23 cellular contexts compared by ENCODE assay signal in the genomic region with DNA sequence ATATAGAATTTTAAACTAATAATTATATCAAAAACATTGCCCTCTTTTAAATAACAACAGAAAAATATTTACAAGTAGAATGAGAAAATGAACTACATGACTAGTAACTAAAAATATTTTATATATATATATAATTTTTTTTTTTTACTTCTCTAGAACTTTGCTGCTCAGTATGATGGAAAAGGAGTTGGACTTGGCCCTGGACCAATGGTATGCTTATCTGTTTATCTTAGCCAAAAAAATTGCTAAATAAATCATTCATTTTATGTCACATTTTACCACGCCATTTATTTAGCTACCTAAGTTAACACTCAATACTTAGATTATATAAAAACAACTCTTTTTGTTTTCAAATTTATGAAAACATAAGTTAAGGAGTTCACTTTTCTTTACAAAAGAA. TPM values are rescaled to one million over a fixed set of nuclear protein-coding genes. Genes with fewer than 3 reads are reported as not detected.
DNase-seq lines count a peak whose midpoint lies in the region; ATAC-seq and TF ChIP-seq lines count a peak whose summit lies in the region.
"Had no signal": no experiment of that assay in that cellular context is flagged by ENCODE, and none has a peak within 500 bp of the region (broad histone marks: within the 10 kb centered on the region; RNA-seq: fewer than 3 reads in every experiment).

No MANE protein-coding gene starts in this region.

- H3K4me3 Mint-ChIP-seq in type B pancreatic cell: no peak overlapping the region
- no peak overlapping the region for H3K4me3 Mint-ChIP-seq in CD4-positive, alpha-beta T cell
- H3K4me3 Mint-ChIP-seq: activated CD4-positive, alpha-beta T cell treated with anti-CD3 and anti-CD28 coated beads, Interleukin-2, amount 10 ng/mL, durations not matched to agents 7 days and 5 days; activated CD8-positive, alpha-beta memory T cell treated with anti-CD3 and anti-CD28 coated beads, Interleukin-2, amount 10 ng/mL, durations not matched to agents 7 days and 5 days; effector memory CD8-positive, alpha-beta T cell; immature natural killer cell had no signal

- no peak overlapping the region for H3K27ac Mint-ChIP-seq in type B pancreatic cell
- no peak overlapping the region for H3K27ac Mint-ChIP-seq in CD4-positive, alpha-beta T cell
- H3K27ac Mint-ChIP-seq: activated CD4-positive, alpha-beta T cell treated with anti-CD3 and anti-CD28 coated beads, Interleukin-2, amount 10 ng/mL, durations not matched to agents 7 days and 5 days; activated CD8-positive, alpha-beta memory T cell treated with anti-CD3 and anti-CD28 coated beads, Interleukin-2, amount 10 ng/mL, durations not matched to agents 7 days and 5 days; activated naive CD4-positive, alpha-beta T cell treated with anti-CD3 and anti-CD28 coated beads, Interleukin-2, amount 50 U/mL, for 72 hours; effector memory CD8-positive, alpha-beta T cell; immature natural killer cell had no signal

- no CpG with 5 or more reads among the region's 1 CpG for WGBS in IMR-90 (ENCODE audit: extremely low coverage in 2 of 2, insufficient read length in 1 of 2), 2 experiments
- 41% methylated on average over 1 of the region's 1 CpG for WGBS in esophagus muscularis mucosa
- WGBS in mesenchymal stem cell: 100% methylated on average over 1 of the region's 1 CpG

- H3K9me3 Mint-ChIP-seq in type B pancreatic cell: no peaks in the 10 kb centered on the region
- H3K9me3 Mint-ChIP-seq in CD4-positive, alpha-beta T cell: no peaks in the 10 kb centered on the region
- H3K9me3 Mint-ChIP-seq: activated CD4-positive, alpha-beta T cell treated with anti-CD3 and anti-CD28 coated beads, Interleukin-2, amount 10 ng/mL, durations not matched to agents 7 days and 5 days; activated naive CD4-positive, alpha-beta T cell treated with anti-CD3 and anti-CD28 coated beads, Interleukin-2, amount 50 U/mL, for 72 hours; effector memory CD8-positive, alpha-beta T cell; immature natural killer cell; nephron had no signal

- TF ChIP-seq CTCF in IMR-90 (conservative IDR thresholded peaks at IDR 0.05; ENCODE audit: low read depth, low read length) (no peak), esophagus muscularis mucosa (IDR thresholded peaks at IDR 0.05) (no peak), uterus (IDR thresholded peaks at IDR 0.05) (no peak), type B pancreatic cell (conservative IDR thresholded peaks at IDR 0.05) (no peak)
- no peak for TF ChIP-seq CTCF in CD4-positive, alpha-beta T cell (IDR thresholded peaks at IDR 0.05)

- H4K5ac ChIP-seq in IMR-90 (ENCODE audit: low read depth, low read length): no peak overlapping the region

- no peak overlapping the region for H3K56ac ChIP-seq in IMR-90 (ENCODE audit: extremely low read depth, insufficient read depth, low read length)

- no TSS peak for BruUV-seq in IMR-90 (replicated peaks; lab: Mats Ljungman, UMichigan)

- H2BK120ac ChIP-seq in IMR-90 (ENCODE audit: low read depth, low read length) (no peak overlapping the region), mesenchymal stem cell (ENCODE audit: low read depth, low read length) (no peak overlapping the region)

- H2BK12ac ChIP-seq in mesenchymal stem cell (ENCODE audit: low read length in 2 of 2): no peak overlapping the region

- peak overlapping the region; percentile 97 for H3K9ac ChIP-seq in IMR-90 (ENCODE audit: low read depth, low read length)
- H3K9ac ChIP-seq in mesenchymal stem cell (ENCODE audit: low read length): peak overlapping the region; percentile 94
- H3K9ac ChIP-seq: parathyroid adenoma had no signal

- H3K4me1 Mint-ChIP-seq in type B pancreatic cell (ENCODE audit: unreplicated experiment): no peaks in the 10 kb centered on the region
- H3K4me1 Mint-ChIP-seq in CD4-positive, alpha-beta T cell (ENCODE audit: low read depth): no peaks in the 10 kb centered on the region
- H3K4me1 Mint-ChIP-seq: activated CD4-positive, alpha-beta T cell treated with anti-CD3 and anti-CD28 coated beads, Interleukin-2, amount 10 ng/mL, durations not matched to agents 7 days and 5 days; activated CD8-positive, alpha-beta memory T cell treated with anti-CD3 and anti-CD28 coated beads, Interleukin-2, amount 10 ng/mL, durations not matched to agents 7 days and 5 days; immature natural killer cell had no signal

- H3K27ac ChIP-seq in IMR-90 (ENCODE audit: insufficient read depth, low read length) (peak overlapping the region; percentile 91; the same call in 1 of the 2 replicates), esophagus muscularis mucosa (replicated peaks in 1 of 4) (peak overlapping the region; percentile 33 to 96 (median 52)), mesenchymal stem cell (ENCODE audit: low read length, poor library complexity, severe bottlenecking) (no peak overlapping the region), uterus (peak overlapping the region; percentile 58 to 98)
- no peak overlapping the region for H3K27ac ChIP-seq in CD4-positive, alpha-beta T cell (ENCODE audit: low read depth, low read length)
- H3K27ac ChIP-seq: body of pancreas, HL-60, parathyroid adenoma, WERI-Rb-1 had no signal

- H4K8ac ChIP-seq in IMR-90 (ENCODE audit: low read depth in 2 of 2, low read length in 2 of 2): 0 out of 4 replicates have a peak overlapping the region, but pooled peaks of 1 of the 2 experiments have one; percentile 29
- H4K8ac ChIP-seq in mesenchymal stem cell (ENCODE audit: low read length): no peak overlapping the region

- H3K4me1 ChIP-seq in IMR-90 (ENCODE audit: control insufficient read depth, insufficient read depth, low read length) (peaks cover 12% of the 10 kb centered on the region), esophagus muscularis mucosa (peaks cover 0 to 75% (median 63%) of the 10 kb centered on the region in 4 donors), mesenchymal stem cell (ENCODE audit: control insufficient read depth, insufficient read depth, low read depth, low read length) (peaks cover 2% of the 10 kb centered on the region), uterus (peaks cover 0 to 15% of the 10 kb centered on the region in 2 donors)
- H3K4me1 ChIP-seq: BE2C, body of pancreas, parathyroid adenoma had no signal

- H3K9me3 ChIP-seq in IMR-90 (ENCODE audit: control insufficient read depth, insufficient read depth, low read length): no peaks in the 10 kb centered on the region
- H3K9me3 ChIP-seq in esophagus muscularis mucosa: no peaks in the 10 kb centered on the region
- no peaks in the 10 kb centered on the region for H3K9me3 ChIP-seq in mesenchymal stem cell (ENCODE audit: control insufficient read depth, low read length)
- no peaks in the 10 kb centered on the region for H3K9me3 ChIP-seq in uterus
- no peaks in the 10 kb centered on the region for H3K9me3 ChIP-seq in CD4-positive, alpha-beta T cell (ENCODE audit: control insufficient read depth, low read length)
- H3K9me3 ChIP-seq: BE2C, body of pancreas had no signal

- H3K4ac ChIP-seq in IMR-90 (ENCODE audit: low read depth, low read length) (no peak overlapping the region), mesenchymal stem cell (ENCODE audit: low read depth in 1 of 2, low read length in 2 of 2) (no peak overlapping the region)

- H3K36me3 ChIP-seq in IMR-90 (ENCODE audit: control insufficient read depth, insufficient read depth, low read length) (peaks cover 77% of the 10 kb centered on the region), esophagus muscularis mucosa (peaks cover 10 to 79% (median 50%) of the 10 kb centered on the region in 4 donors), mesenchymal stem cell (ENCODE audit: control insufficient read depth in 1 of 2, insufficient read depth in 2 of 2, low read depth in 1 of 2, low read length in 2 of 2) (peaks cover 3 to 99% of the 10 kb centered on the region in 2 experiments), uterus (no peaks in the 10 kb centered on the region)
- H3K36me3 ChIP-seq: BE2C, WERI-Rb-1 had no signal

- H3K27me3 ChIP-seq in IMR-90 (ENCODE audit: control insufficient read depth, insufficient read depth, low read length): no peaks in the 10 kb centered on the region
- no peaks in the 10 kb centered on the region for H3K27me3 ChIP-seq in esophagus muscularis mucosa
- no peaks in the 10 kb centered on the region for H3K27me3 ChIP-seq in mesenchymal stem cell (ENCODE audit: control insufficient read depth in 1 of 2, insufficient read depth in 1 of 2, low read length in 2 of 2)
- no peaks in the 10 kb centered on the region for H3K27me3 ChIP-seq in uterus
- peaks cover 9% of the 10 kb centered on the region for H3K27me3 ChIP-seq in CD4-positive, alpha-beta T cell (ENCODE audit: control insufficient read depth, insufficient read depth, low read length)
- H3K27me3 ChIP-seq: body of pancreas had no signal

- no peak for TF ChIP-seq EP300 in esophagus muscularis mucosa (IDR thresholded peaks at IDR 0.05)

- no peak for TF ChIP-seq POLR2A in IMR-90 (IDR thresholded peaks at IDR 0.05; ENCODE audit: low read depth, low read length)
- TF ChIP-seq POLR2A in esophagus muscularis mucosa (IDR thresholded peaks at IDR 0.05; ENCODE audit: low read depth): no peak
- no peak for TF ChIP-seq POLR2A in uterus (IDR thresholded peaks at IDR 0.05)

- intact Hi-C loops in IMR-90 (cut with micrococcal nuclease): no loop called here
- intact Hi-C loops in esophagus muscularis mucosa (cut with DNase I): no loop called here
- intact Hi-C loops in uterus (cut with DNase I; ENCODE audit: low total_unique reads): no loop called here
- intact Hi-C loops in CD4-positive, alpha-beta T cell (cut with DNase I, micrococcal nuclease): no loop called here

- H4K91ac ChIP-seq in IMR-90 (ENCODE audit: insufficient read depth, low read depth, low read length): no peak overlapping the region
- H4K91ac ChIP-seq in mesenchymal stem cell (ENCODE audit: low read length): no peak overlapping the region

- H2BK5ac ChIP-seq in IMR-90 (ENCODE audit: low read depth, low read length, poor library complexity, severe bottlenecking): peak overlapping the region; percentile 99
- no peak overlapping the region for H2BK5ac ChIP-seq in mesenchymal stem cell (ENCODE audit: low read depth, low read length, poor library complexity, severe bottlenecking)

- H3K4me3 ChIP-seq in IMR-90 (ENCODE audit: insufficient read depth, low read depth, low read length) (no peak overlapping the region), esophagus muscularis mucosa (no peak overlapping the region), mesenchymal stem cell (ENCODE audit: insufficient read depth in 1 of 2, low read depth in 1 of 2, low read length in 2 of 2) (peak overlapping the region in 1 of 2 experiments; percentile 80), uterus (no peak overlapping the region)
- H3K4me3 ChIP-seq: body of pancreas had no signal

- H2AK9ac ChIP-seq in IMR-90 (replicated peaks; ENCODE audit: low read depth, low read length, poor library complexity): no peak overlapping the region

- H2AFZ ChIP-seq in IMR-90 (replicated peaks; ENCODE audit: low read length, poor library complexity) (no peak overlapping the region), mesenchymal stem cell (ENCODE audit: low read depth, low read length) (no peak overlapping the region)
- H2AFZ ChIP-seq: parathyroid adenoma had no signal

- CTCF ChIA-PET in IMR-90 (lab: Yijun Ruan, JAX): interaction anchor here (1.1 to 4.4 kb wide), 6 partner anchors 33 to 112 kb away, joined by 3 to 26 read pairs (median 4); no protein-coding TSS in a partner anchor
- CTCF ChIA-PET in CD4-positive, alpha-beta T cell (lab: Charles Lee): no interaction called here

- dilution Hi-C loops in IMR-90 (cut with HindIII; ENCODE audit: low sequenced_read_pairs, unreplicated experiment): no loop called here

- ATAC-seq in IMR-90 (ENCODE audit: low read depth): no peak
- ATAC-seq in CD4-positive, alpha-beta T cell (ENCODE audit: poor library complexity): no peak
- ATAC-seq: activated CD8-positive, alpha-beta memory T cell treated with anti-CD3 and anti-CD28 coated beads, Interleukin-2, amount 10 ng/mL, durations not matched to agents 7 days and 5 days; activated naive CD4-positive, alpha-beta T cell treated with anti-CD3 and anti-CD28 coated beads, Interleukin-2, amount 50 U/mL, for 72 hours; body of pancreas; effector memory CD8-positive, alpha-beta T cell; sciatic nerve had no signal

- TF ChIP-seq RAD21 in IMR-90 (IDR thresholded peaks at IDR 0.05; ENCODE audit: low read length): no peak

- H3K9me1 ChIP-seq in IMR-90 (ENCODE audit: insufficient read depth, low read length): no peaks in the 10 kb centered on the region; the same call in 1 of the 2 replicates

- H3K23ac ChIP-seq in IMR-90 (ENCODE audit: low read depth, low read length): no peak overlapping the region
- H3K23ac ChIP-seq in mesenchymal stem cell (ENCODE audit: low read length in 2 of 2): no peak overlapping the region

- H3K18ac ChIP-seq in IMR-90 (ENCODE audit: low read depth, low read length) (peak overlapping the region; percentile 98; the same call in 1 of the 2 replicates), mesenchymal stem cell (ENCODE audit: low read depth in 1 of 2, low read length in 2 of 2) (no peak overlapping the region)

- no peak overlapping the region for H2BK20ac ChIP-seq in IMR-90 (ENCODE audit: low read depth, low read length)

- H3K79me1 ChIP-seq in IMR-90 (ENCODE audit: low read depth in 1 of 2, low read length in 2 of 2) (peaks cover 8 to 16% of the 10 kb centered on the region in 2 experiments; a peak in 3 of 4 replicates), mesenchymal stem cell (replicated peaks; ENCODE audit: low read length, poor library complexity, severe bottlenecking) (peaks cover 8% of the 10 kb centered on the region)

- H3K4me2 ChIP-seq in IMR-90 (ENCODE audit: low read depth, low read length) (peak overlapping the region; percentile 96), mesenchymal stem cell (ENCODE audit: low read length, poor library complexity, severe bottlenecking) (no peak overlapping the region)

- in situ Hi-C loops in IMR-90 (cut with MboI; ENCODE audit: low sequenced_read_pairs): no loop called here

- no peak overlapping the region; the same call in 1 of the 2 replicates for H3K14ac ChIP-seq in IMR-90 (replicated peaks; ENCODE audit: low read depth, low read length)
- H3K14ac ChIP-seq in mesenchymal stem cell (ENCODE audit: low read length in 2 of 2): no peak overlapping the region

- peaks cover 42% of the 10 kb centered on the region; the same call in 1 of the 2 replicates for H4K20me1 ChIP-seq in IMR-90 (ENCODE audit: insufficient read depth, low read length)

- H2AK5ac ChIP-seq in IMR-90 (ENCODE audit: low read depth, low read length) (no peak overlapping the region), mesenchymal stem cell (ENCODE audit: low read length, severe bottlenecking) (no peak overlapping the region)

- DNase-seq in IMR-90 (no peak), esophagus muscularis mucosa (ENCODE audit: extremely low spot score) (no peak), mesenchymal stem cell (no peak), uterus (no peak), type B pancreatic cell (ENCODE audit: extremely low spot score, unreplicated experiment) (no peak), NCI-H774 (lab: John Stamatoyannopoulos, UW) (no peak)
- no peak for DNase-seq in CD4-positive, alpha-beta T cell
- DNase-seq: activated CD4-positive, alpha-beta T cell treated with anti-CD3 and anti-CD28 coated beads, Interleukin-2, amount 10 ng/mL, durations not matched to agents 7 days and 5 days; activated CD8-positive, alpha-beta memory T cell treated with anti-CD3 and anti-CD28 coated beads, Interleukin-2, amount 10 ng/mL, durations not matched to agents 7 days and 5 days; BE2C; body of pancreas; Calu3; effector memory CD8-positive, alpha-beta T cell; EL; immature natural killer cell; NCI-H510A treated with DMSO at 0.1 percent for 48 hours; substantia nigra; WERI-Rb-1 had no signal

- no peaks in the 10 kb centered on the region for H3K27me3 Mint-ChIP-seq in type B pancreatic cell
- peaks cover 47% of the 10 kb centered on the region for H3K27me3 Mint-ChIP-seq in CD4-positive, alpha-beta T cell

- H2BK15ac ChIP-seq in IMR-90 (ENCODE audit: low read depth, low read length) (no peak overlapping the region), mesenchymal stem cell (ENCODE audit: low read depth, poor library complexity, severe bottlenecking) (no peak overlapping the region)

- POLR2A ChIA-PET in IMR-90 (lab: Charles Lee; ENCODE audit: unreplicated experiment): interaction anchor here (1.0 to 7.9 kb wide), 4 partner anchors 9 to 103 kb away, joined by 3 to 163 read pairs (median 3); no protein-coding TSS in a partner anchor
- POLR2A ChIA-PET in CD4-positive, alpha-beta T cell (lab: Charles Lee): no interaction called here

- peaks cover 18% of the 10 kb centered on the region for H3K36me3 Mint-ChIP-seq in type B pancreatic cell
- H3K36me3 Mint-ChIP-seq in CD4-positive, alpha-beta T cell (ENCODE audit: low read depth): no peaks in the 10 kb centered on the region
- H3K36me3 Mint-ChIP-seq: activated CD8-positive, alpha-beta memory T cell treated with anti-CD3 and anti-CD28 coated beads, Interleukin-2, amount 10 ng/mL, durations not matched to agents 7 days and 5 days; activated naive CD4-positive, alpha-beta T cell treated with anti-CD3 and anti-CD28 coated beads, Interleukin-2, amount 50 U/mL, for 72 hours; immature natural killer cell had no signal

RNA-seq across cellular contexts. Expression of a gene that starts 6.7 kb away (rescaled TPM):
- total RNA-seq in IMR-90 (2012; rRNA removed) (1,211 and 1,351 TPM in 2 replicates), esophagus muscularis mucosa (100 to 1,000 TPM; 227 to 697 (median 347) TPM), uterus (over 10,000 TPM in 1 of 4 donors, 100 to 1,000 TPM in 2, 10 to 100 TPM in 1; 59.1 to 10,885 (median 259) TPM), type B pancreatic cell (ENCODE audit: low replicate concordance) (23.0 and 692 TPM in 2 replicates)
- polyA plus RNA-seq in IMR-90 (2012; rRNA removed): 3,922 and 4,454 TPM in 2 replicates
- 4,367 and 7,099 TPM in 2 replicates for polyA plus RNA-seq in IMR-90 (2012; cell fraction: cytosol; rRNA removed)
- 4,818 and 7,550 TPM in 2 replicates for polyA plus RNA-seq in IMR-90 (2012; cell fraction: nucleus; rRNA removed; ENCODE audit: low replicate concordance)
- polyA plus RNA-seq in mesenchymal stem cell (2013, experiment 1 of 2): 1,995 TPM
- 1,960 TPM for polyA plus RNA-seq in mesenchymal stem cell (2013, experiment 2 of 2)
- under 1 TPM; 0.28 to 0.33 TPM for total RNA-seq in CD4-positive, alpha-beta T cell
- total RNA-seq: activated naive CD4-positive, alpha-beta T cell treated with anti-CD3 and anti-CD28 coated beads, Interleukin-2, amount 50 U/mL, for 72 hours; Calu3 had no signal
- polyA plus RNA-seq: immature natural killer cell had no signal

Comparison
In these comparisons a context has a peak if more than half of its experiments do, and no peak if none do; other contexts are left out.
1. H3K27ac ChIP-seq: peak in IMR-90 (single experiment), esophagus muscularis mucosa (4 of 4) and uterus (2 of 2); none in mesenchymal stem cell (single experiment) and CD4-positive, alpha-beta T cell (single experiment).
2. RNA of a gene that starts 6.7 kb away (total RNA-seq): 1,211 to 1,351 TPM in IMR-90, 23.0 to 692 TPM in type B pancreatic cell, 227 to 697 TPM in esophagus muscularis mucosa and 59.1 to 10,885 TPM in uterus; 0.28 to 0.33 TPM in CD4-positive, alpha-beta T cell; every median in the first group is over 10 times any median in the second.